23 cellular contexts compared by ENCODE assay signal in the genomic region with DNA sequence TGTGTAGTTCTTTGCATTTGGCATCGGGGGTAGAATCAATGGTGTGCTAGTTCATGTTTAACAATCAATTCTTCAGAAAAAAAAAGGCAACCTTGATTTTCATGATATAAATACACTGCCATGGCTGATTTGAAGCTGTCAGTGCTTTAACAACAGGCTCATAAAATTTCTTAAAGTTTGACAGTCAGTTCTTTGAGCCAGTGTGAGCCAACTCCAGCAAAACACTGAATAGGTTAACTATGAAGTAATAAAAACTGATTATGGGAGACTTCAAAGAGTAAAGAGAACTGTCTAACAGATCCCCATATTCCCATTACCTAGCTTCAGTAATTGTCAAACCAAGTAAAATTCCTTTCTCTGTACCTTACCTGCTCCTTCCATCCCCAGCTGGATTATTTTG.
"Had no signal": no experiment of that assay in that cellular context is flagged by ENCODE, and none has a peak within 500 bp of the region (broad histone marks: within the 10 kb centered on the region; RNA-seq: fewer than 3 reads in every experiment).

No MANE protein-coding gene starts in this region.

- H3K36me3 Mint-ChIP-seq: activated naive CD8-positive, alpha-beta T cell treated with anti-CD3 and anti-CD28 coated beads, Interleukin-2, amount 10 ng/mL, durations not matched to agents 7 days and 5 days had no signal

- H3K9me3 ChIP-seq: SJCRH30, SK-N-SH had no signal

- H3K4me1 Mint-ChIP-seq: activated CD4-positive, alpha-beta memory T cell treated with anti-CD3 and anti-CD28 coated beads, Interleukin-2, amount 10 ng/mL, durations not matched to agents 7 days and 5 days; activated CD4-positive, alpha-beta T cell treated with anti-CD3 and anti-CD28 coated beads for 36 hours; activated naive CD8-positive, alpha-beta T cell treated with anti-CD3 and anti-CD28 coated beads, Interleukin-2, amount 10 ng/mL, durations not matched to agents 7 days and 5 days had no signal

- H3K9me3 Mint-ChIP-seq: activated CD4-positive, alpha-beta memory T cell treated with anti-CD3 and anti-CD28 coated beads, Interleukin-2, amount 10 ng/mL, durations not matched to agents 7 days and 5 days; activated T-cell treated with anti-CD3 and anti-CD28 coated beads, Interleukin-2, amount 50 U/mL, for 72 hours; activated T-helper 2 cell treated with anti-CD3 and anti-CD28 coated beads, Interferon-gamma antibody, Interleukin-2, Interleukin-4, amounts not matched to agents 10 μg/mL and 5 μg/mL and 100 μg/mL, durations not matched to agents 14 hours and 24 hours and 36 hours had no signal

- H3K27me3 ChIP-seq: SJCRH30 had no signal

- H3K4me3 ChIP-seq: SJCRH30 had no signal

- H3K27ac Mint-ChIP-seq: activated CD4-positive, alpha-beta memory T cell treated with anti-CD3 and anti-CD28 coated beads, Interleukin-2, amount 10 ng/mL, durations not matched to agents 7 days and 5 days; activated CD4-positive, alpha-beta T cell treated with anti-CD3 and anti-CD28 coated beads for 36 hours; activated naive CD8-positive, alpha-beta T cell treated with anti-CD3 and anti-CD28 coated beads, Interleukin-2, amount 10 ng/mL, durations not matched to agents 7 days and 5 days; activated T-cell treated with anti-CD3 and anti-CD28 coated beads, Interleukin-2, amount 50 U/mL, for 72 hours; activated T-helper 2 cell treated with anti-CD3 and anti-CD28 coated beads, Interferon-gamma antibody, Interleukin-2, Interleukin-4, amounts not matched to agents 10 μg/mL and 5 μg/mL and 100 μg/mL, durations not matched to agents 14 hours and 24 hours and 36 hours had no signal

- H3K36me3 ChIP-seq: SJCRH30, WERI-Rb-1 had no signal

- H3K4me1 ChIP-seq: SJCRH30 had no signal

- H3K4me3 Mint-ChIP-seq: activated CD4-positive, alpha-beta memory T cell treated with anti-CD3 and anti-CD28 coated beads, Interleukin-2, amount 10 ng/mL, durations not matched to agents 7 days and 5 days; activated CD4-positive, alpha-beta T cell treated with anti-CD3 and anti-CD28 coated beads for 36 hours; activated naive CD8-positive, alpha-beta T cell treated with anti-CD3 and anti-CD28 coated beads, Interleukin-2, amount 10 ng/mL, durations not matched to agents 7 days and 5 days; activated T-cell treated with anti-CD3 and anti-CD28 coated beads, Interleukin-2, amount 50 U/mL, for 72 hours had no signal

- H3K27ac ChIP-seq: RWPE1, SJCRH30, WERI-Rb-1 had no signal

- DNase-seq: activated CD4-positive, alpha-beta memory T cell treated with anti-CD3 and anti-CD28 coated beads, Interleukin-2, amount 10 ng/mL, durations not matched to agents 7 days and 5 days; activated CD4-positive, alpha-beta T cell treated with anti-CD3 and anti-CD28 coated beads for 36 hours; activated CD4-positive, alpha-beta T cell treated with anti-CD3 and anti-CD28 coated beads, Interleukin-2, amount 50 U/mL, for 1 hour; activated naive CD4-positive, alpha-beta T cell treated with anti-CD3 and anti-CD28 coated beads, Interleukin-2, amount 50 U/mL, for 16 hours; activated naive CD8-positive, alpha-beta T cell treated with anti-CD3 and anti-CD28 coated beads, Interleukin-2, amount 10 ng/mL, durations not matched to agents 7 days and 5 days; activated T-cell treated with anti-CD3 and anti-CD28 coated beads for 4 hours; activated T-cell treated with anti-CD3 and anti-CD28 coated beads, Interleukin-2, amount 50 U/mL, for 72 hours; aorta; central memory CD4-positive, alpha-beta T cell; NCI-H1048; NCI-H1930; NCI-H2171; NCI-H2227 treated with DMSO at 0.1 percent for 48 hours; NCI-H526 treated with DMSO at 0.1 percent for 48 hours; NCI-H82; OCI-M1; Right ventricle myocardium superior; SJCRH30; SK-N-SH; T-helper 1 cell; WERI-Rb-1 had no signal
